1 cellular context compared by ENCODE assay signal in genomic region chr1:204692320-204692851, GRCh38.
TF ChIP-seq lines count a peak whose summit lies in the region.

No MANE protein-coding gene starts in this region.

TF ChIP-seq in GM12878, 131 proteins besides CTCF, POLR2A, EP300 and RAD21:
- TF ChIP-seq MXI1 (IDR thresholded peaks at IDR 0.05; ENCODE audit: low read depth, low read length) (no peak), NFYA (IDR thresholded peaks at IDR 0.05; ENCODE audit: borderline replicate concordance, low read depth, low read length) (no peak), NFIC (IDR thresholded peaks at IDR 0.05; ENCODE audit: low read depth, low read length) (no peak), LARP7 (IDR thresholded peaks at IDR 0.05) (no peak), ZBTB11 (CRISPR knock-in tag; IDR thresholded peaks at IDR 0.05) (no peak), USF2 (IDR thresholded peaks at IDR 0.05; ENCODE audit: borderline replicate concordance, low read depth, low read length) (no peak), GATAD2B (conservative IDR thresholded peaks at IDR 0.05; ENCODE audit: low read depth) (no peak), NBN (IDR thresholded peaks at IDR 0.05) (no peak), PRDM15 (CRISPR knock-in tag; IDR thresholded peaks at IDR 0.05) (no peak)
